ENCODE assay signal across 1 cellular context in genomic region chr2:171320208-171320621, GRCh38.
TF ChIP-seq lines count a peak whose summit lies in the region.

No MANE protein-coding gene starts in this region.

TF ChIP-seq in GM12878, 131 proteins besides CTCF, POLR2A, EP300 and RAD21 (continued from another document):
- TF ChIP-seq STAT1 (conservative IDR thresholded peaks at IDR 0.05) (no peak), SMAD5 (IDR thresholded peaks at IDR 0.05; ENCODE audit: low read depth) (0 out of 2 replicates have a peak, but pooled peaks have one; percentile 50), CBX5 (IDR thresholded peaks at IDR 0.05; ENCODE audit: low read depth) (peak; percentile 50), NBN (IDR thresholded peaks at IDR 0.05) (0 out of 2 replicates have a peak, but pooled peaks have one; percentile 14), REST (IDR thresholded peaks at IDR 0.05; ENCODE audit: low read depth, low read length) (peak; percentile 68)
